ENCODE assay signal across 21 cellular contexts in the genomic region with DNA sequence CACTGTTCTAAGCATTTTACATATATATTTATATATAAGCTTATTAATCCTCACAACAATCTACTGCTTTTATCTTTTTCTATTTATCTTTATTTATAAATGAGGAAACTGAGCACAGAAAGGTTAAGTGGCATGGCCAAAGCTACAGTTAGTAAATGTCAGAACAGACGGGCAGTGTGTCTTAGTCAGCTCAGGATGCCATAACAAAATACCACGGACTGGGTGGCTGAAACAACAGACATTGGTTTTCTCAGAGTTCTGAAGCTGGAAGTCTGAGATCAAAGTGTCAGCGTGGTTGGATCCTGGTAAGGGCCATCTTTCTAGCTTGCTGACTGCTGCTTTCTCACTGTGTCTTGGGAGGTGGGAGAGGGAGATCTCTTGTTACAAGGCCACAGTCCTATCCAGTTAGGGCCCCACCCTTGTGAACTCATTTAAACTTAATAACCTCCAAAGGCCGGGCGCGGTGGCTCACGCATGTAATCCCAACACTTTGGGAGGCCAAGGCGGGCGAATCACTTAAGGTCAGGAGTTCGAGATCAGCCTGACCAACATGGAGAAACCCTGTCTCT. TPM values are rescaled to one million over a fixed set of nuclear protein-coding genes. Genes with fewer than 3 reads are reported as not detected.
DNase-seq lines count a peak whose midpoint lies in the region; ATAC-seq, FAIRE-seq and TF ChIP-seq lines count a peak whose summit lies in the region.
"Had no signal": no experiment of that assay in that cellular context is flagged by ENCODE, and none has a peak within 500 bp of the region (broad histone marks: within the 10 kb centered on the region; RNA-seq: fewer than 3 reads in every experiment).

No MANE protein-coding gene starts in this region.

- BruUV-seq in HepG2 (replicated peaks; lab: Mats Ljungman, UMichigan), result no TSS peak

- H3K36me3 ChIP-seq in HepG2 (replicated peaks in 1 of 2; ENCODE audit: control insufficient read depth in 1 of 2, insufficient read depth in 2 of 2, low read length in 2 of 2) (no peaks in the 10 kb centered on the region), right lobe of liver (no peaks in the 10 kb centered on the region), HEK293 (ENCODE audit: control insufficient read depth in 2 of 2, insufficient read depth in 1 of 2, low read length in 2 of 2) (no peaks in the 10 kb centered on the region)
- H3K36me3 ChIP-seq: BLaER1, HAP-1 had no signal

- H3K27ac Mint-ChIP-seq in WTC11, result no peak overlapping the region
- H3K27ac Mint-ChIP-seq: CD14-positive monocyte; CD4-positive, alpha-beta memory T cell had no signal

- no peak for TF ChIP-seq EP300 in HepG2 (IDR thresholded peaks at IDR 0.05; ENCODE audit: low read depth in 2 of 2, low read length in 2 of 2)
- no peak for TF ChIP-seq EP300 in HepG2 (CRISPR knock-in tag; IDR thresholded peaks at IDR 0.05; ENCODE audit: borderline replicate concordance)

- no peak overlapping the region for H3K4me3 ChIP-seq in HepG2 (replicated peaks in 1 of 3; ENCODE audit: insufficient read depth in 1 of 3, low read depth in 2 of 3, low read length in 3 of 3)
- no peak overlapping the region for H3K4me3 ChIP-seq in right lobe of liver
- no peak overlapping the region for H3K4me3 ChIP-seq in HEK293 (ENCODE audit: low read depth, low read length)
- H3K4me3 ChIP-seq: BLaER1, GM12878, HAP-1 had no signal

- ATAC-seq in HepG2 (no peak), right lobe of liver (no peak), WTC11 (no peak), HG03469 (IDR thresholded peaks at IDR 0.05; ENCODE audit: unreplicated experiment) (no peak), GM18858 (IDR thresholded peaks at IDR 0.05; ENCODE audit: unreplicated experiment) (no peak)
- ATAC-seq: GM12878 had no signal

- no peak overlapping the region for H3K9ac ChIP-seq in HepG2 (ENCODE audit: insufficient read depth, low read depth, low read length)
- H3K9ac ChIP-seq: BLaER1, KMS-11 had no signal

- POLR2A ChIA-PET in HepG2 (lab: Yijun Ruan, JAX) (interaction anchor here (1.3 to 3.6 kb wide), 2 partner anchors 9 to 22 kb away, joined by 4 to 11 read pairs; no protein-coding TSS in a partner anchor), HEK293 (lab: Yijun Ruan, JAX) (interaction anchor here (0.5 kb wide), 1 partner anchor 53 kb away, joined by 4 read pairs; no protein-coding TSS in a partner anchor), WTC11 (lab: Charles Lee) (interaction anchor here (0.7 to 1.0 kb wide), 2 partner anchors 9 to 113 kb away, joined by 3 read pairs; no protein-coding TSS in a partner anchor)

- H3K4me1 ChIP-seq in HepG2 (ENCODE audit: insufficient read depth, low read length) (peaks cover 52% of the 10 kb centered on the region), right lobe of liver (no peaks in the 10 kb centered on the region), HEK293 (ENCODE audit: control insufficient read depth, insufficient read depth, low read length) (peaks cover 2% of the 10 kb centered on the region; the same call in 1 of the 2 replicates)

- intact Hi-C loops in HepG2 (cut with micrococcal nuclease; ENCODE audit: unreplicated experiment), result loop anchor here (2.0 kb wide), 1 partner anchor 21 kb away; no protein-coding TSS in a partner anchor
- intact Hi-C loops in right lobe of liver (cut with DNase I), result no loop called here

- H3K36me3 Mint-ChIP-seq in WTC11, result no peaks in the 10 kb centered on the region
- H3K36me3 Mint-ChIP-seq: CD14-positive monocyte; CD4-positive, alpha-beta memory T cell had no signal

- DNase-seq in HepG2 (ENCODE audit: low spot score) (no peak), right lobe of liver (no peak), WTC11 (ENCODE audit: low spot score) (no peak), islet precursor cell (peak; percentile 58), NCI-H146 treated with DMSO at 0.1 percent for 48 hours (lab: John Stamatoyannopoulos, UW; ENCODE audit: unreplicated experiment) (no peak)
- DNase-seq: 8988T; CD4-positive, alpha-beta memory T cell; DMS153; DMS79; EL had no signal

- FAIRE-seq in HepG2 (lab: Jason Lieb, UNC), result no peak
- FAIRE-seq: GM12878 had no signal

- no peaks in the 10 kb centered on the region for H3K27me3 ChIP-seq in HepG2 (ENCODE audit: control insufficient read depth in 1 of 2, insufficient read depth in 2 of 2, low read length in 2 of 2)
- H3K27me3 ChIP-seq in right lobe of liver, result no peaks in the 10 kb centered on the region
- H3K27me3 ChIP-seq: BLaER1 had no signal

- H4K20me1 ChIP-seq in HepG2 (ENCODE audit: insufficient read depth, low read length), result no peaks in the 10 kb centered on the region
- H4K20me1 ChIP-seq: BLaER1 had no signal

- in situ Hi-C loops in HepG2 (cut with HindIII; ENCODE audit: extremely low pct_ligation_motif_present, low pct_unique_long_range_greater_than_20kb), result no loop called here

- H3K27ac ChIP-seq in HepG2 (ENCODE audit: extremely low read length, insufficient read depth, low read length) (no peak overlapping the region), right lobe of liver (no peak overlapping the region), HEK293 (ENCODE audit: extremely low read depth, low read depth, low read length) (no peak overlapping the region)
- H3K27ac ChIP-seq: BLaER1, KMS-11 had no signal

- H3K9me3 Mint-ChIP-seq in WTC11, result no peaks in the 10 kb centered on the region

- no peak for TF ChIP-seq POLR2A in HepG2 (IDR thresholded peaks at IDR 0.05; ENCODE audit: insufficient read depth in 1 of 2, low read depth in 2 of 2, low read length in 2 of 2)
- TF ChIP-seq POLR2A in right lobe of liver (IDR thresholded peaks at IDR 0.05), result no peak

- H3K27me3 Mint-ChIP-seq in WTC11 (ENCODE audit: low read depth), result peaks cover 7% of the 10 kb centered on the region

- peaks cover 4% of the 10 kb centered on the region for H3K4me1 Mint-ChIP-seq in WTC11

- H3K4me2 ChIP-seq in HepG2 (ENCODE audit: low read depth, low read length), result no peak overlapping the region
- H3K4me2 ChIP-seq: BLaER1 had no signal

- no peak for TF ChIP-seq RAD21 in HepG2 (CRISPR knock-in tag; IDR thresholded peaks at IDR 0.05)

- CTCF ChIA-PET in HepG2 (lab: Yijun Ruan, JAX; ENCODE audit: low intra/inter-chr PET ratio, low total read pairs) (no interaction called here), HEK293 (lab: Yijun Ruan, JAX) (interaction anchor here (0.6 kb wide), 2 partner anchors 9 to 97 kb away, joined by 3 to 4 read pairs; no protein-coding TSS in a partner anchor), WTC11 (lab: Charles Lee) (no interaction called here)

- H3K4me3 Mint-ChIP-seq in WTC11, result peak overlapping the region; percentile 20; the same call in 1 of the 2 replicates
- H3K4me3 Mint-ChIP-seq: CD4-positive, alpha-beta memory T cell had no signal

- H3K79me2 ChIP-seq in HepG2 (ENCODE audit: insufficient read depth, low read length), result no peaks in the 10 kb centered on the region

- no peak overlapping the region for H2AFZ ChIP-seq in HepG2 (ENCODE audit: low read length)

- 80% methylated on average over 10 of the region's 10 CpGs for WGBS in HepG2 (ENCODE audit: low lambda C conversion rate)
- WGBS in right lobe of liver (ENCODE audit: insufficient coverage, low coverage, low lambda C conversion rate, missing lambda C conversion rate), result 82% methylated on average over 6 of the region's 10 CpGs

- H3K9me3 ChIP-seq in HepG2 (ENCODE audit: low read length) (no peaks in the 10 kb centered on the region), right lobe of liver (no peaks in the 10 kb centered on the region), HEK293 (ENCODE audit: control insufficient read depth, insufficient read depth, low read depth, low read length) (no peaks in the 10 kb centered on the region)
- H3K9me3 ChIP-seq: BLaER1, HAP-1 had no signal

- no peak for TF ChIP-seq CTCF in HepG2 (CRISPR knock-in tag; IDR thresholded peaks at IDR 0.05)
- TF ChIP-seq CTCF in right lobe of liver (IDR thresholded peaks at IDR 0.05), result no peak
- no peak for TF ChIP-seq CTCF in HEK293 (tag by site-specific recombination; IDR thresholded peaks at IDR 0.05)
- no peak for TF ChIP-seq CTCF in WTC11 (IDR thresholded peaks at IDR 0.05)

RNA-seq across cellular contexts. Expression of gene RPGRIP1, which starts 19.8 kb away (rescaled TPM):
- total RNA-seq in HepG2 (2016; rRNA removed; fragmentation: Illumina TruSeq; extraction: Trizol) (0.10 and 0.13 TPM in 2 replicates), right lobe of liver (1 to 10 TPM in 3 of 6 experiments, under 1 TPM in 3; 0.22 to 1.8 (median 1.0) TPM), WTC11 (2021) (0.41 to 0.71 TPM (median 0.50 TPM) in 3 replicates)
- 0.09 TPM in 1 of 2 replicates, not detected in the other for total RNA-seq in HepG2 (2016; cell fraction: cytosol; rRNA removed; fragmentation: Illumina TruSeq; extraction: Trizol; ENCODE audit: low read depth)
- total RNA-seq in HepG2 (2016; cell fraction: insoluble cytoplasmic fraction; rRNA removed; fragmentation: Illumina TruSeq; extraction: Trizol), result 0.48 and 0.67 TPM in 2 replicates
- total RNA-seq in HepG2 (2016; cell fraction: membrane; rRNA removed; fragmentation: Illumina TruSeq; extraction: Trizol), result 0.15 and 0.17 TPM in 2 replicates
- total RNA-seq in HepG2 (2016; cell fraction: nucleus; rRNA removed; fragmentation: Illumina TruSeq; extraction: Trizol), result 0.22 and 0.50 TPM in 2 replicates
- polyA plus RNA-seq in HepG2 (2011; rRNA removed), result 0.47 and 1.1 TPM in 2 replicates
- polyA plus RNA-seq in HepG2 (2011; cell fraction: cytosol; rRNA removed), result 0.14 and 0.17 TPM in 2 replicates
- polyA plus RNA-seq in HepG2 (2011; cell fraction: nucleus; rRNA removed), result 0.58 and 1.4 TPM in 2 replicates
- polyA plus RNA-seq in HepG2 (2012), result 0.57 and 0.58 TPM in 2 replicates
- not detected in 2 replicates for polyA plus RNA-seq in HepG2 (2016; cell fraction: cytosol; fragmentation: Illumina TruSeq; extraction: Trizol; ENCODE audit: low read depth)
- polyA plus RNA-seq in HepG2 (2016; cell fraction: insoluble cytoplasmic fraction; fragmentation: Illumina TruSeq; extraction: Trizol; ENCODE audit: low read depth), result 0.07 and 0.12 TPM in 2 replicates
- 0.08 TPM in 1 of 2 replicates, not detected in the other for polyA plus RNA-seq in HepG2 (2016; cell fraction: membrane; fragmentation: Illumina TruSeq; extraction: Trizol; ENCODE audit: low read depth)
- polyA plus RNA-seq in HepG2 (2016; cell fraction: nucleus; fragmentation: Illumina TruSeq; extraction: Trizol; ENCODE audit: insufficient read depth, low read depth), result 0.47 and 1.6 TPM in 2 replicates
- polyA minus RNA-seq in HepG2 (2011; rRNA and poly(A)+ RNA removed; ENCODE audit: low replicate concordance), result 0.26 TPM in 1 of 2 replicates, not detected in the other
- polyA minus RNA-seq in HepG2 (2011; cell fraction: cytosol; rRNA and poly(A)+ RNA removed), result 0.53 TPM in 1 of 2 replicates, not detected in the other
- 0.64 and 4.0 TPM in 2 replicates for polyA minus RNA-seq in HepG2 (2011; cell fraction: nucleus; rRNA and poly(A)+ RNA removed)
- total RNA-seq: G401, H4 had no signal
- polyA plus RNA-seq: AG04450; CD4-positive, alpha-beta memory T cell had no signal

RNA-seq across cellular contexts. Expression of gene HNRNPC, which starts 30.4 kb away (rescaled TPM):
- total RNA-seq in HepG2 (2016; rRNA removed; fragmentation: Illumina TruSeq; extraction: Trizol), result 1,099 and 1,563 TPM in 2 replicates
- total RNA-seq in HepG2 (2016; cell fraction: cytosol; rRNA removed; fragmentation: Illumina TruSeq; extraction: Trizol; ENCODE audit: low read depth), result 272 and 305 TPM in 2 replicates
- total RNA-seq in HepG2 (2016; cell fraction: insoluble cytoplasmic fraction; rRNA removed; fragmentation: Illumina TruSeq; extraction: Trizol), result 1,110 and 1,631 TPM in 2 replicates
- total RNA-seq in HepG2 (2016; cell fraction: membrane; rRNA removed; fragmentation: Illumina TruSeq; extraction: Trizol), result 374 and 422 TPM in 2 replicates
- total RNA-seq in HepG2 (2016; cell fraction: nucleus; rRNA removed; fragmentation: Illumina TruSeq; extraction: Trizol), result 741 and 752 TPM in 2 replicates
- polyA plus RNA-seq in HepG2 (2011; rRNA removed), result 577 and 628 TPM in 2 replicates
- 344 and 442 TPM in 2 replicates for polyA plus RNA-seq in HepG2 (2011; cell fraction: cytosol; rRNA removed)
- 155 and 197 TPM in 2 replicates for polyA plus RNA-seq in HepG2 (2011; cell fraction: nucleus; rRNA removed)
- 523 and 611 TPM in 2 replicates for polyA plus RNA-seq in HepG2 (2012)
- polyA plus RNA-seq in HepG2 (2016; cell fraction: cytosol; fragmentation: Illumina TruSeq; extraction: Trizol; ENCODE audit: low read depth), result 145 and 154 TPM in 2 replicates
- 1,519 and 1,675 TPM in 2 replicates for polyA plus RNA-seq in HepG2 (2016; cell fraction: insoluble cytoplasmic fraction; fragmentation: Illumina TruSeq; extraction: Trizol; ENCODE audit: low read depth)
- 281 and 312 TPM in 2 replicates for polyA plus RNA-seq in HepG2 (2016; cell fraction: membrane; fragmentation: Illumina TruSeq; extraction: Trizol; ENCODE audit: low read depth)
- 695 and 708 TPM in 2 replicates for polyA plus RNA-seq in HepG2 (2016; cell fraction: nucleus; fragmentation: Illumina TruSeq; extraction: Trizol; ENCODE audit: insufficient read depth, low read depth)
- 720 and 1,084 TPM in 2 replicates for polyA minus RNA-seq in HepG2 (2011; rRNA and poly(A)+ RNA removed; ENCODE audit: low replicate concordance)
- 262 and 282 TPM in 2 replicates for polyA minus RNA-seq in HepG2 (2011; cell fraction: cytosol; rRNA and poly(A)+ RNA removed)
- polyA minus RNA-seq in HepG2 (2011; cell fraction: nucleus; rRNA and poly(A)+ RNA removed), result 891 and 939 TPM in 2 replicates
- 100 to 1,000 TPM; 170 to 247 (median 229) TPM for total RNA-seq in right lobe of liver
- total RNA-seq in WTC11 (2021), result 982 to 1,062 TPM (median 1,056 TPM) in 3 replicates

Comparison
In these comparisons a context has a peak if more than half of its experiments do, and no peak if none do; other contexts are left out.
1. Of the 63 proteins assayed by ChIP-seq in both HepG2 and HEK293: peak only in HepG2: RBAK; only in HEK293: none; in both: none; in neither: 62.